ENCODE assay signal across 17 cellular contexts in genomic region chr2:98656800-98657199, GRCh38. TPM values are rescaled to one million over a fixed set of nuclear protein-coding genes. Genes with fewer than 3 reads are reported as not detected.
A peak's percentile ranks its signal among the peaks of the same experiment; 100 is the strongest.
DNase-seq lines count a peak whose midpoint lies in the region; ATAC-seq and TF ChIP-seq lines count a peak whose summit lies in the region.
"Had no signal": no experiment of that assay in that cellular context is flagged by ENCODE, and none has a peak within 500 bp of the region (broad histone marks: within the 10 kb centered on the region; RNA-seq: fewer than 3 reads in every experiment).

No MANE protein-coding gene starts in this region.

- no peak for TF ChIP-seq CTCF in brain microvascular endothelial cell (IDR thresholded peaks at IDR 0.05; ENCODE audit: low read depth, low read length, missing control alignments)

- peak overlapping the region; percentile 55 for H3K27ac ChIP-seq in CD4-positive, alpha-beta memory T cell (ENCODE audit: low read depth, low read length)
- H3K27ac ChIP-seq in KOPT-K1 (ENCODE audit: low read depth, low read length, poor library complexity, severe bottlenecking) = peak overlapping the region; percentile 83
- H3K27ac ChIP-seq in naive thymus-derived CD4-positive, alpha-beta T cell (ENCODE audit: low read depth, low read length) = peak overlapping the region; percentile 79
- H3K27ac ChIP-seq in brain microvascular endothelial cell = no peak overlapping the region
- H3K27ac ChIP-seq: C4-2B, esophagus squamous epithelium, psoas muscle, thoracic aorta had no signal

- peaks cover 0 to 4% (median 1%) of the 10 kb centered on the region in 8 donors for H3K9me3 Mint-ChIP-seq in CD4-positive, alpha-beta memory T cell
- peaks cover 3% of the 10 kb centered on the region for H3K9me3 Mint-ChIP-seq in activated CD8-positive, alpha-beta T cell treated with anti-CD3 and anti-CD28 coated beads, Interleukin-2, amount 10 ng/mL, durations not matched to agents 7 days and 5 days (ENCODE audit: insufficient read depth)
- peaks cover 0 to 11% (median 0%) of the 10 kb centered on the region in 11 donors for H3K9me3 Mint-ChIP-seq in naive thymus-derived CD4-positive, alpha-beta T cell

- in situ Hi-C loops in brain microvascular endothelial cell (cut with HindIII; ENCODE audit: low pct_ligation_motif_present, low sequenced_read_pairs) = no loop called here

- POLR2A ChIA-PET in CD4-positive, alpha-beta memory T cell (lab: Charles Lee; ENCODE audit: partially characterized antibody) = interaction anchor here (0.6 to 12.2 kb wide), 12 partner anchors 8 to 166 kb away, joined by 3 to 292 read pairs (median 6); partner anchors contain the start of gene MGAT4A
- POLR2A ChIA-PET in activated CD8-positive, alpha-beta T cell treated with anti-CD3 and anti-CD28 coated beads, Interleukin-2, amount 10 ng/mL, durations not matched to agents 7 days and 5 days (lab: Charles Lee) = interaction anchor here (0.7 to 2.1 kb wide), 11 partner anchors 36 to 179 kb away, joined by 3 to 17 read pairs (median 4); partner anchors contain the start of gene MGAT4A
- POLR2A ChIA-PET in naive thymus-derived CD4-positive, alpha-beta T cell (lab: Charles Lee) = interaction anchor here (0.8 to 17.2 kb wide), 13 partner anchors 7 to 212 kb away, joined by 3 to 353 read pairs (median 7); partner anchors contain the start of gene MGAT4A
- POLR2A ChIA-PET in HEK293T (lab: Yijun Ruan, JAX) = no interaction called here

- intact Hi-C loops in CD4-positive, alpha-beta memory T cell (cut with micrococcal nuclease) = loop anchor here (5.0 kb wide), 1 partner anchor 41 kb away; no protein-coding TSS in a partner anchor
- intact Hi-C loops in naive thymus-derived CD4-positive, alpha-beta T cell (cut with micrococcal nuclease) = loop anchor here (2.0 to 5.0 kb wide), 2 partner anchors 46 to 194 kb away; no protein-coding TSS in a partner anchor

- H3K4me3 ChIP-seq in CD4-positive, alpha-beta memory T cell (ENCODE audit: low read length in 2 of 2) = no peak overlapping the region
- peak overlapping the region; percentile 40 for H3K4me3 ChIP-seq in naive thymus-derived CD4-positive, alpha-beta T cell (ENCODE audit: low read length)
- H3K4me3 ChIP-seq in brain microvascular endothelial cell (ENCODE audit: low read depth, low read length) = no peak overlapping the region
- H3K4me3 ChIP-seq: esophagus squamous epithelium, psoas muscle, thoracic aorta had no signal

- peak overlapping the region; percentile 87 to 94 (median 93) for H3K27ac Mint-ChIP-seq in CD4-positive, alpha-beta memory T cell
- H3K27ac Mint-ChIP-seq in activated CD8-positive, alpha-beta T cell treated with anti-CD3 and anti-CD28 coated beads, Interleukin-2, amount 10 ng/mL, durations not matched to agents 7 days and 5 days = peak overlapping the region; percentile 87
- H3K27ac Mint-ChIP-seq in naive thymus-derived CD4-positive, alpha-beta T cell = peak overlapping the region; percentile 85 to 99 (median 93)
- H3K27ac Mint-ChIP-seq: IgD-negative memory B cell had no signal

- peaks cover 69 to 71% of the 10 kb centered on the region in 2 donors for H3K36me3 Mint-ChIP-seq in CD4-positive, alpha-beta memory T cell
- peaks cover 67% of the 10 kb centered on the region for H3K36me3 Mint-ChIP-seq in activated CD8-positive, alpha-beta T cell treated with anti-CD3 and anti-CD28 coated beads, Interleukin-2, amount 10 ng/mL, durations not matched to agents 7 days and 5 days (ENCODE audit: low read depth)
- peaks cover 8 to 65% (median 61%) of the 10 kb centered on the region in 5 donors for H3K36me3 Mint-ChIP-seq in naive thymus-derived CD4-positive, alpha-beta T cell

- H3K36me3 ChIP-seq in CD4-positive, alpha-beta memory T cell (ENCODE audit: insufficient read depth, low read length) = peaks cover 7% of the 10 kb centered on the region
- H3K36me3 ChIP-seq in KOPT-K1 (ENCODE audit: insufficient read depth, low read length) (peaks cover 38% of the 10 kb centered on the region), brain microvascular endothelial cell (replicated peaks) (no peaks in the 10 kb centered on the region)
- H3K36me3 ChIP-seq in naive thymus-derived CD4-positive, alpha-beta T cell (ENCODE audit: control insufficient read depth in 2 of 3, insufficient read depth in 3 of 3, low read length in 3 of 3) = no peaks in the 10 kb centered on the region
- H3K36me3 ChIP-seq: esophagus squamous epithelium, thoracic aorta had no signal

- peaks cover 98% of the 10 kb centered on the region for H3K4me1 ChIP-seq in CD4-positive, alpha-beta memory T cell (ENCODE audit: insufficient read depth, low read length)
- H3K4me1 ChIP-seq in naive thymus-derived CD4-positive, alpha-beta T cell (ENCODE audit: control insufficient read depth in 2 of 2, insufficient read depth in 2 of 2, low read length in 2 of 2) = peaks cover 78 to 89% of the 10 kb centered on the region in 2 donors
- H3K4me1 ChIP-seq: esophagus squamous epithelium, psoas muscle had no signal

- H3K27me3 Mint-ChIP-seq in CD4-positive, alpha-beta memory T cell = no peaks in the 10 kb centered on the region
- no peaks in the 10 kb centered on the region for H3K27me3 Mint-ChIP-seq in activated CD8-positive, alpha-beta T cell treated with anti-CD3 and anti-CD28 coated beads, Interleukin-2, amount 10 ng/mL, durations not matched to agents 7 days and 5 days (ENCODE audit: low read depth)
- H3K27me3 Mint-ChIP-seq in naive thymus-derived CD4-positive, alpha-beta T cell = no peaks in the 10 kb centered on the region
- H3K27me3 Mint-ChIP-seq: IgD-negative memory B cell had no signal

- DNase-seq in CD4-positive, alpha-beta memory T cell = peak; percentile 45 to 72 (median 52)
- DNase-seq in activated CD8-positive, alpha-beta T cell treated with anti-CD3 and anti-CD28 coated beads, Interleukin-2, amount 10 ng/mL, durations not matched to agents 7 days and 5 days = peak; percentile 69
- DNase-seq in naive thymus-derived CD4-positive, alpha-beta T cell = peak in 7 of 9 donors; percentile 50 to 85 (median 75)
- no peak for DNase-seq in HEK293T (ENCODE audit: extremely low spot score)
- DNase-seq in brain microvascular endothelial cell = no peak
- DNase-seq in stimulated activated CD4-positive, alpha-beta T cell treated with anti-CD3 and anti-CD28 coated beads, Interleukin-2, amount 100 ng/mL, for 48 hours = no peak
- DNase-seq: activated CD8-positive, alpha-beta memory T cell treated with anti-CD3 and anti-CD28 coated beads for 24 hours; aorta; esophagus squamous epithelium; H7; NCI-H1694; NCI-H69; psoas muscle had no signal

- H3K4me3 Mint-ChIP-seq in CD4-positive, alpha-beta memory T cell = peak overlapping the region; percentile 10 to 85 (median 72)
- H3K4me3 Mint-ChIP-seq in activated CD8-positive, alpha-beta T cell treated with anti-CD3 and anti-CD28 coated beads, Interleukin-2, amount 10 ng/mL, durations not matched to agents 7 days and 5 days = peak overlapping the region; percentile 57
- H3K4me3 Mint-ChIP-seq in naive thymus-derived CD4-positive, alpha-beta T cell = peak overlapping the region; percentile 37 to 87 (median 76)
- H3K4me3 Mint-ChIP-seq: IgD-negative memory B cell had no signal

- peaks cover 66 to 96% (median 79%) of the 10 kb centered on the region in 4 donors for H3K4me1 Mint-ChIP-seq in CD4-positive, alpha-beta memory T cell
- H3K4me1 Mint-ChIP-seq in activated CD8-positive, alpha-beta T cell treated with anti-CD3 and anti-CD28 coated beads, Interleukin-2, amount 10 ng/mL, durations not matched to agents 7 days and 5 days (ENCODE audit: low read depth) = peaks cover 86% of the 10 kb centered on the region
- peaks cover 46 to 97% (median 90%) of the 10 kb centered on the region in 7 donors for H3K4me1 Mint-ChIP-seq in naive thymus-derived CD4-positive, alpha-beta T cell

- no peaks in the 10 kb centered on the region for H3K27me3 ChIP-seq in CD4-positive, alpha-beta memory T cell (ENCODE audit: insufficient read depth, low read length)
- no peaks in the 10 kb centered on the region for H3K27me3 ChIP-seq in naive thymus-derived CD4-positive, alpha-beta T cell (ENCODE audit: control insufficient read depth in 2 of 2, insufficient read depth in 2 of 2, low read length in 2 of 2)
- H3K27me3 ChIP-seq in brain microvascular endothelial cell (replicated peaks) = no peaks in the 10 kb centered on the region
- H3K27me3 ChIP-seq: esophagus squamous epithelium had no signal

- CTCF ChIA-PET in CD4-positive, alpha-beta memory T cell (lab: Charles Lee; ENCODE audit: partially characterized antibody) = interaction anchor here (0.8 to 2.2 kb wide), 8 partner anchors 8 to 181 kb away, joined by 3 to 8 read pairs (median 3); no protein-coding TSS in a partner anchor
- CTCF ChIA-PET in activated CD8-positive, alpha-beta T cell treated with anti-CD3 and anti-CD28 coated beads, Interleukin-2, amount 10 ng/mL, durations not matched to agents 7 days and 5 days (lab: Charles Lee) = interaction anchor here (0.6 to 3.0 kb wide), 24 partner anchors 12 to 410 kb away, joined by 3 to 26 read pairs (median 4); partner anchors contain the start of gene MGAT4A
- CTCF ChIA-PET in naive thymus-derived CD4-positive, alpha-beta T cell (lab: Charles Lee) = interaction anchor here (0.6 to 2.2 kb wide), 8 partner anchors 8 to 115 kb away, joined by 3 to 5 read pairs (median 3); no protein-coding TSS in a partner anchor
- CTCF ChIA-PET in HEK293T (lab: Yijun Ruan, JAX) = interaction anchor here (0.7 kb wide), 1 partner anchor 51 kb away, joined by 6 read pairs; no protein-coding TSS in a partner anchor

- peak; percentile 71 for ATAC-seq in activated CD8-positive, alpha-beta T cell treated with anti-CD3 and anti-CD28 coated beads, Interleukin-2, amount 10 ng/mL, durations not matched to agents 7 days and 5 days
- ATAC-seq in naive thymus-derived CD4-positive, alpha-beta T cell = peak; percentile 92
- ATAC-seq: psoas muscle had no signal

- H3K9me3 ChIP-seq in CD4-positive, alpha-beta memory T cell (ENCODE audit: control insufficient read depth in 1 of 2, low read length in 2 of 2) = no peaks in the 10 kb centered on the region
- H3K9me3 ChIP-seq in KOPT-K1 (ENCODE audit: insufficient read depth, low read length, poor library complexity, severe bottlenecking) = peaks cover 9% of the 10 kb centered on the region
- H3K9me3 ChIP-seq in naive thymus-derived CD4-positive, alpha-beta T cell (ENCODE audit: control insufficient read depth in 2 of 3, low read length in 3 of 3) = no peaks in the 10 kb centered on the region
- H3K9me3 ChIP-seq: esophagus squamous epithelium, psoas muscle, thoracic aorta had no signal

RNA-seq across cellular contexts. Expression of gene UNC50, which starts 48.4 kb away (rescaled TPM):
- total RNA-seq in CD4-positive, alpha-beta memory T cell = 10 to 100 TPM; 43.5 to 47.2 TPM
- polyA plus RNA-seq in CD4-positive, alpha-beta memory T cell = 10 to 100 TPM; 41.8 to 48.8 TPM
- 10 to 100 TPM; 25.5 to 26.1 TPM for total RNA-seq in activated CD8-positive, alpha-beta T cell treated with anti-CD3 and anti-CD28 coated beads, Interleukin-2, amount 10 ng/mL, durations not matched to agents 7 days and 5 days
- 10 to 100 TPM; 22.2 to 41.3 (median 29.9) TPM for total RNA-seq in naive thymus-derived CD4-positive, alpha-beta T cell
- 10 to 100 TPM; 59.2 to 63.2 TPM for polyA plus RNA-seq in naive thymus-derived CD4-positive, alpha-beta T cell

RNA-seq across cellular contexts. Expression of gene COA5, which starts 48.5 kb away (rescaled TPM):
- 10 to 100 TPM; 51.3 to 52.4 TPM for total RNA-seq in CD4-positive, alpha-beta memory T cell
- polyA plus RNA-seq in CD4-positive, alpha-beta memory T cell = 10 to 100 TPM; 32.4 to 40.8 TPM
- 10 to 100 TPM; 18.8 to 21.8 TPM for total RNA-seq in activated CD8-positive, alpha-beta T cell treated with anti-CD3 and anti-CD28 coated beads, Interleukin-2, amount 10 ng/mL, durations not matched to agents 7 days and 5 days
- total RNA-seq in naive thymus-derived CD4-positive, alpha-beta T cell = 10 to 100 TPM; 23.8 to 55.2 (median 29.2) TPM
- polyA plus RNA-seq in naive thymus-derived CD4-positive, alpha-beta T cell = 10 to 100 TPM; 25.5 to 36.3 TPM

Comparison
In these comparisons a context has a peak if more than half of its experiments do, and no peak if none do; other contexts are left out.
1. DNase-seq: peak in CD4-positive, alpha-beta memory T cell (5 of 5), activated CD8-positive, alpha-beta T cell treated with anti-CD3 and anti-CD28 coated beads, Interleukin-2, amount 10 ng/mL, durations not matched to agents 7 days and 5 days (single experiment) and naive thymus-derived CD4-positive, alpha-beta T cell (7 of 9); none in HEK293T (single experiment), brain microvascular endothelial cell (single experiment) and stimulated activated CD4-positive, alpha-beta T cell treated with anti-CD3 and anti-CD28 coated beads, Interleukin-2, amount 100 ng/mL, for 48 hours (0 of 2).
2. Peak in every context shown above with its lines, with median percentiles within 50 percentile points of each other: H3K27ac Mint-ChIP-seq and H3K4me3 Mint-ChIP-seq.